13 cellular contexts compared by ENCODE assay signal in genomic region chrX:54447461-54447860, GRCh38. TPM values are rescaled to one million over a fixed set of nuclear protein-coding genes. Genes with fewer than 3 reads are reported as not detected.
DNase-seq lines count a peak whose midpoint lies in the region; ATAC-seq, FAIRE-seq and TF ChIP-seq lines count a peak whose summit lies in the region.
"Had no signal": no experiment of that assay in that cellular context is flagged by ENCODE, and none has a peak within 500 bp of the region (broad histone marks: within the 10 kb centered on the region; RNA-seq: fewer than 3 reads in every experiment).

No MANE protein-coding gene starts in this region.

- no peaks in the 10 kb centered on the region for H3K27me3 Mint-ChIP-seq in neural crest cell (ENCODE audit: low read depth)
- H3K27me3 Mint-ChIP-seq: activated CD8-positive, alpha-beta T cell treated with anti-CD3 and anti-CD28 coated beads for 36 hours; IgD-negative memory B cell had no signal

- no peaks in the 10 kb centered on the region for H3K9me3 Mint-ChIP-seq in neural crest cell
- H3K9me3 Mint-ChIP-seq: activated CD8-positive, alpha-beta T cell treated with anti-CD3 and anti-CD28 coated beads for 36 hours; IgD-negative memory B cell had no signal

- TF ChIP-seq CTCF in LNCaP clone FGC (IDR thresholded peaks at IDR 0.05; ENCODE audit: control insufficient read depth, extremely low read depth, insufficient read depth) (peak; percentile 18; the same call in 1 of the 2 replicates), bronchial epithelial cell (IDR thresholded peaks at IDR 0.05; ENCODE audit: insufficient read depth, low read length, severe bottlenecking) (peak; percentile 27), neural crest cell (conservative IDR thresholded peaks at IDR 0.05) (peak; percentile 36)

- H3K4me3 ChIP-seq in LNCaP clone FGC (ENCODE audit: low read depth, low read length) (no peak overlapping the region), bronchial epithelial cell (ENCODE audit: low read depth, low read length) (no peak overlapping the region)
- H3K4me3 ChIP-seq: gastroesophageal sphincter had no signal

- DNase-seq in G401 (ENCODE audit: low spot score) (peak; percentile 2), LNCaP clone FGC (ENCODE audit: low read depth) (no peak), bronchial epithelial cell (ENCODE audit: low read depth) (peak; percentile 0), neural crest cell (ENCODE audit: low read depth, low spot score) (no peak)
- DNase-seq: activated CD8-positive, alpha-beta T cell treated with anti-CD3 and anti-CD28 coated beads for 36 hours; amygdala; substantia nigra had no signal

- in situ Hi-C loops in G401 (cut with HindIII; ENCODE audit: low sequenced_read_pairs) = no loop called here

- H3K4me3 Mint-ChIP-seq in neural crest cell = no peak overlapping the region
- H3K4me3 Mint-ChIP-seq: activated CD8-positive, alpha-beta T cell treated with anti-CD3 and anti-CD28 coated beads for 36 hours; IgD-negative memory B cell had no signal

- peaks cover 9% of the 10 kb centered on the region for H3K36me3 Mint-ChIP-seq in neural crest cell (ENCODE audit: low read depth)
- H3K36me3 Mint-ChIP-seq: IgD-negative memory B cell had no signal

- FAIRE-seq in bronchial epithelial cell (lab: Jason Lieb, UNC) = no peak
- FAIRE-seq: RCC 7860 had no signal

- ATAC-seq in GM19035 (IDR thresholded peaks at IDR 0.05; ENCODE audit: unreplicated experiment) (no peak), GM21737 (IDR thresholded peaks at IDR 0.05; ENCODE audit: unreplicated experiment) (no peak), HG03565 (IDR thresholded peaks at IDR 0.05; ENCODE audit: unreplicated experiment) (no peak)
- ATAC-seq: activated CD8-positive, alpha-beta T cell treated with anti-CD3 and anti-CD28 coated beads for 36 hours; gastroesophageal sphincter had no signal

- H3K27ac Mint-ChIP-seq in neural crest cell (ENCODE audit: unreplicated experiment) = no peak overlapping the region
- H3K27ac Mint-ChIP-seq: activated CD8-positive, alpha-beta T cell treated with anti-CD3 and anti-CD28 coated beads for 36 hours; IgD-negative memory B cell had no signal

- peaks cover under 1% of the 10 kb centered on the region for H3K4me1 Mint-ChIP-seq in neural crest cell

- H3K27me3 ChIP-seq in bronchial epithelial cell (ENCODE audit: control insufficient read depth, insufficient read depth, low read length) = no peaks in the 10 kb centered on the region
- H3K27me3 ChIP-seq: gastroesophageal sphincter had no signal

- H3K36me3 ChIP-seq in bronchial epithelial cell (ENCODE audit: control insufficient read depth, insufficient read depth, low read length) = no peaks in the 10 kb centered on the region

RNA-seq across cellular contexts. Expression of gene TSR2, which starts 7.3 kb away (rescaled TPM):
- total RNA-seq in G401 (2014; rRNA removed; shearing (Covaris generic)) = 30.9 and 38.0 TPM in 2 replicates
- total RNA-seq in bronchial epithelial cell (12.4 and 17.7 TPM in 2 replicates), neural crest cell (39.3 and 40.2 TPM in 2 replicates)

RNA-seq across cellular contexts. Expression of gene FGD1, which starts 48.6 kb away (rescaled TPM):
- 20.2 and 31.5 TPM in 2 replicates for total RNA-seq in G401 (2014; rRNA removed; shearing (Covaris generic))
- total RNA-seq in bronchial epithelial cell (1.1 and 1.7 TPM in 2 replicates), neural crest cell (34.0 and 36.6 TPM in 2 replicates)

Comparison
In these comparisons a context has a peak if more than half of its experiments do, and no peak if none do; other contexts are left out.
1. DNase-seq: peak in G401 (single experiment) and bronchial epithelial cell (single experiment); none in LNCaP clone FGC (single experiment) and neural crest cell (single experiment).
2. Peak in every context shown above with its lines, with median percentiles within 50 percentile points of each other: CTCF ChIP-seq.